ENCODE assay signal across 8 cellular contexts in genomic region chr6:84228198-84228543, GRCh38. TPM values are rescaled to one million over a fixed set of nuclear protein-coding genes. Genes with fewer than 3 reads are reported as not detected.
DNase-seq lines count a peak whose midpoint lies in the region; ATAC-seq and TF ChIP-seq lines count a peak whose summit lies in the region.

No MANE protein-coding gene starts in this region.

- CTCF ChIA-PET in activated CD4-positive, alpha-beta memory T cell treated with anti-CD3 and anti-CD28 coated beads, Interleukin-2, amount 10 ng/mL, durations not matched to agents 7 days and 5 days (lab: Charles Lee) = interaction anchor here (0.9 to 2.5 kb wide), 15 partner anchors 9 to 1163 kb away, joined by 3 to 20 read pairs (median 4); partner anchors contain the start of genes CYB5R4 and UBE3D

- peaks cover 28% of the 10 kb centered on the region for H3K4me1 Mint-ChIP-seq in activated naive CD4-positive, alpha-beta T cell treated with anti-CD3 and anti-CD28 coated beads, Interleukin-2, amount 50 U/mL, for 24 hours
- peaks cover 20% of the 10 kb centered on the region for H3K4me1 Mint-ChIP-seq in activated CD4-positive, alpha-beta memory T cell treated with anti-CD3 and anti-CD28 coated beads, Interleukin-2, amount 10 ng/mL, durations not matched to agents 7 days and 5 days
- peaks cover 11% of the 10 kb centered on the region for H3K4me1 Mint-ChIP-seq in type B pancreatic cell (ENCODE audit: unreplicated experiment)

- POLR2A ChIA-PET in activated CD4-positive, alpha-beta memory T cell treated with anti-CD3 and anti-CD28 coated beads, Interleukin-2, amount 10 ng/mL, durations not matched to agents 7 days and 5 days (lab: Charles Lee) = no interaction called here

- DNase-seq in activated naive CD4-positive, alpha-beta T cell (lab: John Stamatoyannopoulos, UW) = no peak
- no peak for DNase-seq in activated CD4-positive, alpha-beta memory T cell treated with anti-CD3 and anti-CD28 coated beads, Interleukin-2, amount 10 ng/mL, durations not matched to agents 7 days and 5 days
- DNase-seq in kidney epithelial cell (ENCODE audit: low read depth) = no peak
- DNase-seq in type B pancreatic cell (ENCODE audit: extremely low spot score, unreplicated experiment) = no peak
- no peak for DNase-seq in DMS 273 treated with DMSO at 0.1 percent for 48 hours (lab: John Stamatoyannopoulos, UW)
- no peak for DNase-seq in NK-92 treated with Interleukin-12 subunit alpha and Interleukin-12 subunit beta, amount 100 ng/mL, for 24 hours (lab: John Stamatoyannopoulos, UW)

- H3K27ac Mint-ChIP-seq in activated naive CD4-positive, alpha-beta T cell treated with anti-CD3 and anti-CD28 coated beads, Interleukin-2, amount 50 U/mL, for 24 hours = peak overlapping the region; percentile 96
- peak overlapping the region; percentile 69 for H3K27ac Mint-ChIP-seq in activated CD4-positive, alpha-beta memory T cell treated with anti-CD3 and anti-CD28 coated beads, Interleukin-2, amount 10 ng/mL, durations not matched to agents 7 days and 5 days
- H3K27ac Mint-ChIP-seq in type B pancreatic cell = peak overlapping the region; percentile 80

- peak overlapping the region; percentile 89 for H3K4me3 ChIP-seq in kidney epithelial cell (ENCODE audit: low read depth, low read length)

- H3K36me3 ChIP-seq in kidney epithelial cell (ENCODE audit: control insufficient read depth, insufficient read depth, low read length) = no peaks in the 10 kb centered on the region

- no peak for ATAC-seq in HG03196 (IDR thresholded peaks at IDR 0.05; ENCODE audit: unreplicated experiment)

- no peaks in the 10 kb centered on the region for H3K27me3 ChIP-seq in kidney epithelial cell (ENCODE audit: control insufficient read depth, insufficient read depth, low read length)

- TF ChIP-seq CTCF in kidney epithelial cell (IDR thresholded peaks at IDR 0.05; ENCODE audit: insufficient read depth, low read length, poor library complexity, severe bottlenecking) = no peak
- TF ChIP-seq CTCF in type B pancreatic cell (conservative IDR thresholded peaks at IDR 0.05) = peak; percentile 21

- no peaks in the 10 kb centered on the region for H3K36me3 Mint-ChIP-seq in activated naive CD4-positive, alpha-beta T cell treated with anti-CD3 and anti-CD28 coated beads, Interleukin-2, amount 50 U/mL, for 24 hours
- no peaks in the 10 kb centered on the region for H3K36me3 Mint-ChIP-seq in activated CD4-positive, alpha-beta memory T cell treated with anti-CD3 and anti-CD28 coated beads, Interleukin-2, amount 10 ng/mL, durations not matched to agents 7 days and 5 days (ENCODE audit: low read depth)
- H3K36me3 Mint-ChIP-seq in type B pancreatic cell = no peaks in the 10 kb centered on the region

- H3K4me3 Mint-ChIP-seq in activated naive CD4-positive, alpha-beta T cell treated with anti-CD3 and anti-CD28 coated beads, Interleukin-2, amount 50 U/mL, for 24 hours = peak overlapping the region; percentile 100
- H3K4me3 Mint-ChIP-seq in activated CD4-positive, alpha-beta memory T cell treated with anti-CD3 and anti-CD28 coated beads, Interleukin-2, amount 10 ng/mL, durations not matched to agents 7 days and 5 days = peak overlapping the region; percentile 96
- H3K4me3 Mint-ChIP-seq in type B pancreatic cell = peak overlapping the region; percentile 100

- H3K9me3 Mint-ChIP-seq in activated naive CD4-positive, alpha-beta T cell treated with anti-CD3 and anti-CD28 coated beads, Interleukin-2, amount 50 U/mL, for 24 hours = no peaks in the 10 kb centered on the region
- no peaks in the 10 kb centered on the region for H3K9me3 Mint-ChIP-seq in activated CD4-positive, alpha-beta memory T cell treated with anti-CD3 and anti-CD28 coated beads, Interleukin-2, amount 10 ng/mL, durations not matched to agents 7 days and 5 days
- no peaks in the 10 kb centered on the region for H3K9me3 Mint-ChIP-seq in type B pancreatic cell

- peaks cover 9% of the 10 kb centered on the region for H3K27me3 Mint-ChIP-seq in activated naive CD4-positive, alpha-beta T cell treated with anti-CD3 and anti-CD28 coated beads, Interleukin-2, amount 50 U/mL, for 24 hours
- peaks cover 12% of the 10 kb centered on the region for H3K27me3 Mint-ChIP-seq in activated CD4-positive, alpha-beta memory T cell treated with anti-CD3 and anti-CD28 coated beads, Interleukin-2, amount 10 ng/mL, durations not matched to agents 7 days and 5 days
- peaks cover 26% of the 10 kb centered on the region for H3K27me3 Mint-ChIP-seq in type B pancreatic cell

RNA-seq across cellular contexts. Expression of gene CEP162, which starts 0.7 kb away (rescaled TPM):
- 1 to 10 TPM; 8.1 to 9.6 TPM for total RNA-seq in activated CD4-positive, alpha-beta memory T cell treated with anti-CD3 and anti-CD28 coated beads, Interleukin-2, amount 10 ng/mL, durations not matched to agents 7 days and 5 days
- total RNA-seq in kidney epithelial cell (6.3 and 7.6 TPM in 2 replicates), type B pancreatic cell (ENCODE audit: low replicate concordance) (13.7 and 17.2 TPM in 2 replicates)
